ENCODE assay signal across 1 cellular context in the genomic region with DNA sequence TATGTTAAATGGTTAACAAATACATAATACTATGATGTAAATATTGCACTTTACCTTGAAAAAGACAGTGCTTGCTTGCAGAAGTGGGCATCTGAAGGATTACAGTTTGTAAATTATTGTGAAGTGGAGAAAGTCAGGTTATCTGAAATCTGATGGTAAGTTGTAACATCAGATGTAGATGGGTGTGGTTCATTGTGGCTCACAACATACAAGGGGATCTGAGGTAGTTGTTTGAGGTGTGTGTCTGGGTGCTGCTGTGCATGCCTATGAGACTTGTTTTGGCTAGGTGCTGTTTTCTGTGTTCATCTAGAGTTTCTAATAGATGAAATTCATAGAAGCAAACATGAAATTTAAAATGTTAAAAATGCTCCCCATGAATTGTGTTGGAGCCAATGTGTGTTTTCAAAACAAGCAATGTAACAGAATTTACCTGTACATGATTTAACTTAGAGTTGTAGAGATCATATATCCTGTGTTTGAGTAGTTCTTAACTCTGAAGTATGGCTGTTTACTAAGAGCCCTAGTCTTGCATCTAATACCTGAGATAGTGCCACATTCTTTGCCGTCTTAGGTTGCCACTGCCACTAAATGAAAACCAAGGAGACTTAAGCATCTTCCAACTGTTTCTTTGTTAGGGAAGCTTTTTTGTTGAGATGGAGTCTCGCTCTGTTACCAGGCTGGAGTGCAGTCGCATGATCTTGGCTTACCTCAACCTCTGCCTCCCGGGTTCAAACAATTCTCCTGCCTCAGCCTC.
TF ChIP-seq lines count a peak whose summit lies in the region.

No MANE protein-coding gene starts in this region.

TF ChIP-seq in H1, 55 proteins besides CTCF, POLR2A, EP300 and RAD21:
- TF ChIP-seq ZNF274 (IDR thresholded peaks at IDR 0.05; ENCODE audit: borderline replicate concordance, extremely low read depth, low read length) (no peak), TEAD4 (IDR thresholded peaks at IDR 0.05; ENCODE audit: low read depth, low read length) (0 out of 2 replicates have a peak, but pooled peaks have one; percentile 35)
